Comparison of ENCODE assay signal across 1 cellular context in the genomic region with DNA sequence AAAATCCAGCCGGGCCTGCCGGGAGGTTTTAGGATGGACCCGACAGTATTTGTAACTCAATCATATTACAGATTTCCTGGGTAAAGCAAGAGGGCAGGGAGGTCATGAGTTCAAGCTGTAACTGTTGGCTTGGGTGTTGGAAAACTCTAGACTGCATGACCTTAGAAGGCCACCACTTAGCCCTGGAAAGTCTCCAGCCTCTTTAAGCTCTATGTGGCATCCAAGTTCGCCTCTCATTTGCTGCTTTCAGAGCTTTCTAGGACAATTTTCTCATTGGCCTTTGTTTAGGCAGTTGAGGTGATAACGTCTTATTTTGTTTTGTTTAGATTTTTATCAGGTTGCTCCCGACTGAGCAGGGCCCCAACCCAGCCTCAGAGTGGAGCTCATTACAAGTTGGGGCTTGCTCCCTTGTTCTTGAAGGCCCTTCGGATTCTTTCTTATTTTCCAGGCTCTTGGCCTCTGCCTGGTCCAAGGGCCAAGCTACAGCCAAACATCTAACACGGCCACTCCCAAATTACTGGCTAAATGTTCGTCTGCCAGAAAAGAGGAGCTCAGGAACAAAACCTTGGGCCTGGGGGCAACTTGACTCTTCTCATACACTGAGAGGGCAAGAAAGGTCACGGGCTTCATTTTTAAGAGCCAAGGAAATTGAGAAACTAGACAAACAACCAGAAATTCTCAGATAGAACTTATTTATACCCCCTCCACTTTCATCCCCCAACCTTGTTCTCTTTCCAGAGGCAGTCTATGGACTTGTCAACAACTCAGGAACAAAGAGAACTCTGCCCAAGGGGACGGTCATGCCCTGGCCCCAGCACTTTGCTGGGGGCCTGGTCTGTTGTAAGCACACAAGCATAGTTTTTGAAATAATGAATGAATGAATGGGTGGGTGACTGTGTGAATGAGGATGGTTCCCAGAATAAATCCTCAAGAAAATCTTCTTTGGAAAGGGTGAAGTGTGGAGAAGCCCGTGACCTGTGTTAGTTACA.
TF ChIP-seq lines count a peak whose summit lies in the region.

No MANE protein-coding gene starts in this region.

TF ChIP-seq in IMR-90, 13 proteins besides CTCF, POLR2A, EP300 and RAD21:
- TF ChIP-seq MAFK (IDR thresholded peaks at IDR 0.05; ENCODE audit: low read depth, low read length) = no peak
